In genomic region chr13:61277877-61278276, GRCh38 we compare ENCODE assay signal across 34 cellular contexts.
"Had no signal": no experiment of that assay in that cellular context is flagged by ENCODE, and none has a peak within 500 bp of the region (broad histone marks: within the 10 kb centered on the region; RNA-seq: fewer than 3 reads in every experiment).

No MANE protein-coding gene starts in this region.

- ATAC-seq: activated CD8-positive, alpha-beta T cell treated with anti-CD3 and anti-CD28 coated beads for 36 hours; activated naive CD4-positive, alpha-beta T cell treated with anti-CD3 and anti-CD28 coated beads, Interleukin-2, amount 50 U/mL, for 72 hours; activated T-cell treated with anti-CD3 and anti-CD28 coated beads, Interleukin-2, amount 50 U/mL, for 4 hours; activated T-cell treated with anti-CD3 and anti-CD28 coated beads, Interleukin-2, amount 50 U/mL, for 72 hours; activated T-helper 17 cell treated with anti-CD3 and anti-CD28 coated beads, Interleukin-2, amount 50 U/mL, for 72 hours; body of pancreas had no signal

- DNase-seq: activated B cell treated with CpG ODN at 0.5 μM for 24 hours; activated CD4-positive, alpha-beta memory T cell treated with anti-CD3 and anti-CD28 coated beads for 36 hours; activated CD4-positive, alpha-beta T cell treated with anti-CD3 and anti-CD28 coated beads for 4 hours; activated CD4-positive, alpha-beta T cell treated with anti-CD3 and anti-CD28 coated beads, Interleukin-2, amount 10 ng/mL, durations not matched to agents 24 days and 14 days; activated CD4-positive, alpha-beta T cell treated with anti-CD3 and anti-CD28 coated beads, Interleukin-2, amount 50 U/mL, for 1 hour; activated CD4-positive, alpha-beta T cell treated with anti-CD3 and anti-CD28 coated beads, Interleukin-2, amount 50 U/mL, for 4 hours; activated CD4-positive, CD25-positive, alpha-beta regulatory T cell treated with anti-CD3 and anti-CD28 coated beads, Interleukin-2, amount 50 U/mL, for 72 hours; activated CD8-positive, alpha-beta memory T cell treated with anti-CD3 and anti-CD28 coated beads, Interleukin-2, amount 50 U/mL, for 4 hours; activated CD8-positive, alpha-beta T cell treated with anti-CD3 and anti-CD28 coated beads for 36 hours; activated effector memory CD4-positive, alpha-beta T cell treated with anti-CD3 and anti-CD28 coated beads, Interleukin-2, amount 50 U/mL, for 16 hours; activated gamma-delta T cell treated with Interleukin-2 at 50 U/mL for 16 hours; activated naive CD4-positive, alpha-beta T cell; activated naive CD4-positive, alpha-beta T cell treated with anti-CD3 and anti-CD28 coated beads for 36 hours; activated naive CD4-positive, alpha-beta T cell treated with anti-CD3 and anti-CD28 coated beads, Interleukin-2, amount 50 U/mL, for 16 hours; activated naive CD8-positive, alpha-beta T cell treated with anti-CD3 and anti-CD28 coated beads for 36 hours; activated T-cell treated with anti-CD3 and anti-CD28 coated beads for 4 hours; activated T-cell treated with anti-CD3 and anti-CD28 coated beads, Interleukin-2, amount 50 U/mL, for 1 hour; activated T-cell treated with anti-CD3 and anti-CD28 coated beads, Interleukin-2, amount 50 U/mL, for 4 hours; activated T-cell treated with anti-CD3 and anti-CD28 coated beads, Interleukin-2, amount 50 U/mL, for 72 hours; adrenal gland; amniotic stem cell; aorta; body of pancreas; brain microvascular endothelial cell; central memory CD4-positive, alpha-beta T cell; T-helper 1 cell; T-helper 2 cell; T-helper 9 cell had no signal

- H3K4me1 ChIP-seq: adrenal gland, body of pancreas, breast epithelium had no signal

- H3K4me3 ChIP-seq: adrenal gland, body of pancreas, breast epithelium had no signal

- FAIRE-seq: astrocyte, TTC549 had no signal

- H3K27me3 ChIP-seq: adrenal gland, body of pancreas, brain microvascular endothelial cell, breast epithelium had no signal

- H3K27ac ChIP-seq: adrenal gland, body of pancreas, brain microvascular endothelial cell, breast epithelium, VCaP had no signal

- H3K9me3 ChIP-seq: adrenal gland, body of pancreas had no signal

- H3K36me3 ChIP-seq: adrenal gland, brain microvascular endothelial cell, breast epithelium had no signal
